Comparison of ENCODE assay signal across 1 cellular context in the genomic region with DNA sequence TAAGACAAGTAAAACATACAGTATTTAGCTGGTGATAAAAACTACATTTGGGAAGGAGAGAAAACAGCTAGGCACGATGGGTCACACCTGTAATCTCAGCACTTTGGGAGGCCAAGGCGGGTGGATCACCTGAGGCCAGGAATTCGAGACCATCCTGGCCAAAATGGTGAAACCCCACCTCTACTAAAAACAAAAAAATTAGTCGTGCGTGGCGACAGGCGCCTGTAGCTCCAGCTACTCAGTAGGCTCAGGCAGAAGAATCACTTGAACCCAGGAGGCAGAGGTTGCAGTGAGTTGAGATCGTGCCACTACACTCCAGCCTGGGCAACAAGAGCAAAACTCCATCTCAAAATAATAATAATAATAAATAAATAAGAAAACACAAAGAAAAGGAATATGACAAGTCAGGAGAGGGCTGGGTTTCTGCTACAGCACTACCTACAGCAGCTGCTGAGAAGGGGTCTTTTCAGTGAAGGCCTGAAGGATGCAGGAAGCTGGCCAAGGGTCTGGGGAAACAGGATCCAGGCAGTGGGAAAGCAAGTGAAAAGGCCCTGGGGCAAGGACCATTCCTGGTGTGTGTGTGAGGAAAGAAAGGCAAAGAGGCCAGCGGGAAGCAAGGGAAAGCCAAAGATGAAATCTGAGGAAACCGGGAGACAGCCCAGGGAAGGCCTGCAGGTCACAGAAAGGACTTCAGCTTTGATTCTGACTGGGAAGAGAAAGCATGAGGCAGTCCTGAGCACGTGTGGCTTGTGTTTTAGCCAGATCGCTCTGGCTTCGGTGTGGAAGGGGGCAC.
TF ChIP-seq lines count a peak whose summit lies in the region.

No MANE protein-coding gene starts in this region.

TF ChIP-seq in HEK293T, 16 proteins besides CTCF, POLR2A, EP300 and RAD21 (continued from another document):
- no peak for TF ChIP-seq BHLHE40 (IDR thresholded peaks at IDR 0.05; ENCODE audit: borderline replicate concordance)
- no peak for TF ChIP-seq ARNT (IDR thresholded peaks at IDR 0.05)
- no peak for TF ChIP-seq L3MBTL2 (conservative IDR thresholded peaks at IDR 0.05)
- no peak for TF ChIP-seq ELF4 (IDR thresholded peaks at IDR 0.05)
- TF ChIP-seq, protein P1, sequence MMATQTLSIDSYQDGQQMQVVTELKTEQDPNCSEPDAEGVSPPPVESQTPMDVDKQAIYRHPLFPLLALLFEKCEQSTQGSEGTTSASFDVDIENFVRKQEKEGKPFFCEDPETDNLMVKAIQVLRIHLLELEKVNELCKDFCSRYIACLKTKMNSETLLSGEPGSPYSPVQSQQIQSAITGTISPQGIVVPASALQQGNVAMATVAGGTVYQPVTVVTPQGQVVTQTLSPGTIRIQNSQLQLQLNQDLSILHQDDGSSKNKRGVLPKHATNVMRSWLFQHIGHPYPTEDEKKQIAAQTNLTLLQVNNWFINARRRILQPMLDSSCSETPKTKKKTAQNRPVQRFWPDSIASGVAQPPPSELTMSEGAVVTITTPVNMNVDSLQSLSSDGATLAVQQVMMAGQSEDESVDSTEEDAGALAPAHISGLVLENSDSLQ (IDR thresholded peaks at IDR 0.05): no peak
- TF ChIP-seq TARDBP (IDR thresholded peaks at IDR 0.05): no peak
- TF ChIP-seq NFRKB (IDR thresholded peaks at IDR 0.05): no peak
